ENCODE assay signal across 26 cellular contexts in the genomic region with DNA sequence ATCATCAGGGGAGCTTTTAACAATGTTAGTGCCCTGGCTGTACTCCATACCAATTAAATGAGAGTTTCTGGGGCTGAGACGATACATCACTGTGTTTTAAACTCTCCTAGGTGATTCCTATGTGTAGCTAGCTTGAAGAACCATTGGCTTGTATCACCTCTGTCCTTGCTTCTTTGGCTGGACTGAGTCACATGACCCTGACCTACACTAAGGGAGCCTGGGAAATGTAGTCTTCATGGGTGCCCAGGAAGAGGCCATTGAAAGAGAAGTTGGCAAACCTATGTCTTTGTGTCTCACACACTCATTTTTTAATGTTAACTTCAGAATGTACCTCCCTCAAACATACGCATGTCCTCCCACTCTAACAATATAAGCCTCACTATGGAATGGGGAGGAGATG.
A peak's percentile ranks its signal among the peaks of the same experiment; 100 is the strongest.
DNase-seq lines count a peak whose midpoint lies in the region; ATAC-seq, FAIRE-seq and TF ChIP-seq lines count a peak whose summit lies in the region.
"Had no signal": no experiment of that assay in that cellular context is flagged by ENCODE, and none has a peak within 500 bp of the region (broad histone marks: within the 10 kb centered on the region; RNA-seq: fewer than 3 reads in every experiment).

No MANE protein-coding gene starts in this region.

- POLR2A ChIA-PET in GM12878 (lab: Charles Lee), result no interaction called here

- no peaks in the 10 kb centered on the region for H4K20me1 ChIP-seq in GM12878 (ENCODE audit: control insufficient read depth, insufficient read depth)
- H4K20me1 ChIP-seq in MM.1S (ENCODE audit: insufficient read depth, low read length), result no peaks in the 10 kb centered on the region

- H3K4me1 ChIP-seq in GM12878 (ENCODE audit: control insufficient read depth, insufficient read depth, low read length) (no peaks in the 10 kb centered on the region), MM.1S (ENCODE audit: low read length) (no peaks in the 10 kb centered on the region)
- H3K4me1 ChIP-seq: esophagus squamous epithelium, gastroesophageal sphincter, prostate gland had no signal

- H3K9ac ChIP-seq in GM12878 (ENCODE audit: control insufficient read depth, insufficient read depth, low read length) (no peak overlapping the region), MM.1S (ENCODE audit: low read length) (no peak overlapping the region)

- intact Hi-C loops in GM12878 (cut with micrococcal nuclease; ENCODE audit: unreplicated experiment), result no loop called here

- DNase-seq in H7 (peak; percentile 2), NCI-H2196 (lab: John Stamatoyannopoulos, UW; ENCODE audit: unreplicated experiment) (peak; percentile 19), GM12878 (ENCODE audit: low read depth, low spot score) (no peak), iPS-NIHi7 (ENCODE audit: extremely low spot score) (peak; percentile 44), SIG-M5 (lab: John Stamatoyannopoulos, UW) (no peak), SKM-1 treated with dmso at 0.1 percent for 144 hours (lab: John Stamatoyannopoulos, UW; ENCODE audit: unreplicated experiment) (no peak), MM.1S (no peak)
- DNase-seq: activated CD8-positive, alpha-beta memory T cell treated with anti-CD3 and anti-CD28 coated beads, Interleukin-2, amount 50 U/mL, for 4 hours; activated naive CD4-positive, alpha-beta T cell treated with anti-CD3 and anti-CD28 coated beads, Interleukin-2, amount 50 U/mL, for 16 hours; anterior cingulate cortex; CD4-positive, CD25-positive, alpha-beta regulatory T cell; cortex of kidney; esophagus squamous epithelium; GOT3; NCI-H1105 treated with DMSO at 0.1 percent for 48 hours; NCI-H2029 treated with DMSO at 0.1 percent for 48 hours; NCI-H510A; stimulated activated CD8-positive, alpha-beta memory T cell treated with anti-CD3 and anti-CD28 coated beads, Interleukin-4, amount 100 ng/mL, for 48 hours; T-helper 9 cell; trophoblast cell had no signal

- H3K4me2 ChIP-seq in GM12878 (ENCODE audit: control insufficient read depth, insufficient read depth) (no peak overlapping the region), MM.1S (ENCODE audit: low read depth, low read length) (no peak overlapping the region)

- BruUV-seq in GM12878 (replicated peaks; lab: Mats Ljungman, UMichigan), result no TSS peak

- ATAC-seq in GM12878 (peak; percentile 55), HG03095 (IDR thresholded peaks at IDR 0.05; ENCODE audit: unreplicated experiment) (no peak)
- ATAC-seq: gastroesophageal sphincter, SK-N-SH treated with all-trans-retinoic acid at 6 μM for 48 hours had no signal

- no peak for TF ChIP-seq POLR2A in GM12878 (IDR thresholded peaks at IDR 0.05; ENCODE audit: low read depth, low read length)

- TF ChIP-seq CTCF in GM12878 (IDR thresholded peaks at IDR 0.05 in 2 of 3, conservative IDR thresholded peaks at IDR 0.05 in 1 of 3; ENCODE audit: control insufficient read depth in 2 of 3, extremely low read depth in 1 of 3, insufficient read depth in 1 of 3, low read depth in 3 of 3, low read length in 3 of 3), result no peak
- TF ChIP-seq CTCF in MM.1S (IDR thresholded peaks at IDR 0.05; ENCODE audit: low read length), result no peak

- H3K9me2 ChIP-seq in MM.1S (replicated peaks; ENCODE audit: insufficient read depth, low read length), result no peaks in the 10 kb centered on the region

- H3K27ac ChIP-seq in GM12878 (ENCODE audit: control insufficient read depth, insufficient read depth), result no peak overlapping the region
- H3K27ac ChIP-seq in MM.1S (ENCODE audit: low read length), result no peak overlapping the region
- H3K27ac ChIP-seq: cardiac muscle cell, esophagus squamous epithelium, gastroesophageal sphincter, neutrophil, prostate gland had no signal

- TF ChIP-seq RAD21 in GM12878 (IDR thresholded peaks at IDR 0.05; ENCODE audit: insufficient read depth, low read depth, low read length), result no peak

- H3K36me3 ChIP-seq in H7 (replicated peaks; ENCODE audit: control insufficient read depth, insufficient read depth, low read length), result no peaks in the 10 kb centered on the region
- no peaks in the 10 kb centered on the region for H3K36me3 ChIP-seq in GM12878 (ENCODE audit: control insufficient read depth in 2 of 2, insufficient read depth in 2 of 2, low read length in 1 of 2)
- no peaks in the 10 kb centered on the region for H3K36me3 ChIP-seq in MM.1S (replicated peaks; ENCODE audit: insufficient read depth, low read length)
- H3K36me3 ChIP-seq: cardiac muscle cell, esophagus squamous epithelium, gastroesophageal sphincter, neutrophil, prostate gland had no signal

- SMC1A ChIA-PET in GM12878 (lab: Charles Lee; ENCODE audit: uncharacterized antibody, unreplicated experiment), result no interaction called here

- H3K9me3 ChIP-seq in GM12878 (replicated peaks; ENCODE audit: control insufficient read depth, insufficient read depth, low read length), result no peaks in the 10 kb centered on the region
- H3K9me3 ChIP-seq in MM.1S (replicated peaks; ENCODE audit: insufficient read depth, low read length), result no peaks in the 10 kb centered on the region
- H3K9me3 ChIP-seq: esophagus squamous epithelium, gastroesophageal sphincter, neutrophil, prostate gland had no signal

- no peak overlapping the region for H3K4me3 ChIP-seq in H7 (ENCODE audit: insufficient read depth, low read depth, low read length)
- no peak overlapping the region for H3K4me3 ChIP-seq in GM12878
- no peak overlapping the region for H3K4me3 ChIP-seq in MM.1S (ENCODE audit: low read length)
- H3K4me3 ChIP-seq: cardiac muscle cell, esophagus squamous epithelium, gastroesophageal sphincter, prostate gland had no signal

- H3K79me2 ChIP-seq in GM12878 (ENCODE audit: control insufficient read depth, insufficient read depth, low read length) (no peaks in the 10 kb centered on the region), MM.1S (ENCODE audit: low read length) (no peaks in the 10 kb centered on the region)

- in situ Hi-C loops in GM12878 (cut with MboI), result no loop called here

- 41% methylated on average over 2 of the region's 2 CpGs for WGBS in GM12878 (ENCODE audit: insufficient coverage, insufficient replicate concordance, low lambda C conversion rate, missing lambda C conversion rate)

- H3F3A ChIP-seq in MM.1S (ENCODE audit: insufficient read depth, low read length), result no peaks in the 10 kb centered on the region

- no peak for FAIRE-seq in GM12878 (lab: Jason Lieb, UNC)

- CTCF ChIA-PET in GM12878 (lab: Yijun Ruan, JAX), result no interaction called here

- H3K27me3 ChIP-seq in H7 (ENCODE audit: control insufficient read depth, insufficient read depth, low read length) (no peaks in the 10 kb centered on the region), GM12878 (replicated peaks in 1 of 2; ENCODE audit: control insufficient read depth in 2 of 2, insufficient read depth in 2 of 2, low read length in 1 of 2) (no peaks in the 10 kb centered on the region), MM.1S (replicated peaks; ENCODE audit: insufficient read depth, low read length) (no peaks in the 10 kb centered on the region)
- H3K27me3 ChIP-seq: cardiac muscle cell, esophagus squamous epithelium, gastroesophageal sphincter, neutrophil had no signal

- RAD21 ChIA-PET in GM12878 (lab: Charles Lee; ENCODE audit: unreplicated experiment), result no interaction called here

- TF ChIP-seq EP300 in GM12878 (IDR thresholded peaks at IDR 0.05; ENCODE audit: borderline replicate concordance in 1 of 2, control insufficient read depth in 1 of 2, low read depth in 2 of 2, low read length in 2 of 2), result no peak

- H2AFZ ChIP-seq in GM12878 (ENCODE audit: control insufficient read depth, low read depth, low read length), result no peak overlapping the region
- H2AFZ ChIP-seq in MM.1S (ENCODE audit: low read length), result no peak overlapping the region

TF ChIP-seq in GM12878, 131 proteins besides CTCF, POLR2A, EP300 and RAD21:
- TF ChIP-seq SIX5 (IDR thresholded peaks at IDR 0.05; ENCODE audit: low read depth, low read length, severe bottlenecking) (peak; percentile 38), ZSCAN29 (IDR thresholded peaks at IDR 0.05) (no peak), HCFC1 (IDR thresholded peaks at IDR 0.05; ENCODE audit: low read length) (0 out of 2 replicates have a peak, but pooled peaks have one; percentile 12), CREB1 (IDR thresholded peaks at IDR 0.05; ENCODE audit: low read depth) (no peak), NFXL1 (IDR thresholded peaks at IDR 0.05; ENCODE audit: borderline replicate concordance) (no peak)

Comparison
In these comparisons a context has a peak if more than half of its experiments do, and no peak if none do; other contexts are left out.
1. DNase-seq: peak in H7 (single experiment), NCI-H2196 (single experiment) and iPS-NIHi7 (single experiment); none in GM12878 (single experiment), SIG-M5 (single experiment), SKM-1 treated with dmso at 0.1 percent for 144 hours (single experiment) and MM.1S (single experiment).